ENCODE assay signal across 8 cellular contexts in genomic region chr16:3152273-3153076, GRCh38. TPM values are rescaled to one million over a fixed set of nuclear protein-coding genes. Genes with fewer than 3 reads are reported as not detected.
DNase-seq lines count a peak whose midpoint lies in the region; ATAC-seq and TF ChIP-seq lines count a peak whose summit lies in the region.

No MANE protein-coding gene starts in this region.

- ATAC-seq in right cardiac atrium (peak; percentile 53 to 62), GM21619 (IDR thresholded peaks at IDR 0.05; ENCODE audit: unreplicated experiment) (no peak)

- no peaks in the 10 kb centered on the region for H3K36me3 ChIP-seq in uterus

- under 1% methylated on average over 46 of the region's 46 CpGs for WGBS in right cardiac atrium

- H3K9me3 ChIP-seq in right cardiac atrium (ENCODE audit: control insufficient read depth, low read length) (no peaks in the 10 kb centered on the region), uterus (no peaks in the 10 kb centered on the region)

- TF ChIP-seq CTCF in GM12873 (IDR thresholded peaks at IDR 0.05; ENCODE audit: insufficient read depth, low read depth, low read length, missing control alignments) (peak; percentile 58), uterus (IDR thresholded peaks at IDR 0.05) (peak; percentile 15 to 34 (median 32))

- H3K27me3 ChIP-seq in right cardiac atrium (ENCODE audit: control insufficient read depth, insufficient read depth): no peaks in the 10 kb centered on the region
- H3K27me3 ChIP-seq in uterus: no peaks in the 10 kb centered on the region

- DNase-seq in NCI-H146 (lab: John Stamatoyannopoulos, UW) (peak; percentile 96), T-helper 1 cell (peak in 4 of 5 donors; percentile 25 to 84 (median 54)), anterior cingulate cortex (lab: John Stamatoyannopoulos, UW) (peak in 57 of 58 donors; percentile 34 to 92 (median 76)), right cardiac atrium (peak; percentile 79 to 92 (median 91)), putamen (ENCODE audit: low spot score) (peak; percentile 85), uterus (peak; percentile 96)

- no peak for TF ChIP-seq POLR2A in uterus (IDR thresholded peaks at IDR 0.05)

- intact Hi-C loops in right cardiac atrium (cut with DNase I): no loop called here
- intact Hi-C loops in uterus (cut with DNase I; ENCODE audit: low total_unique reads): no loop called here

- no peaks in the 10 kb centered on the region for H3K4me1 ChIP-seq in right cardiac atrium (ENCODE audit: control insufficient read depth, insufficient read depth, low read length)
- peaks cover 0 to 11% of the 10 kb centered on the region in 2 donors for H3K4me1 ChIP-seq in uterus

- H3K27ac ChIP-seq in right cardiac atrium (ENCODE audit: low read length) (peak overlapping the region; percentile 55), uterus (peak overlapping the region; percentile 75 to 86)

- H3K4me3 ChIP-seq in right cardiac atrium (ENCODE audit: low read length) (peak overlapping the region; percentile 30), uterus (peak overlapping the region; percentile 44 to 64)

RNA-seq across cellular contexts. Expression of gene ZNF213, which starts 17.6 kb away (rescaled TPM):
- total RNA-seq in right cardiac atrium: 1 to 10 TPM; 6.2 to 8.7 (median 7.6) TPM
- polyA plus RNA-seq in right cardiac atrium: 7.2 TPM
- total RNA-seq in uterus: 100 to 1,000 TPM in 1 of 4 donors, 10 to 100 TPM in 1, 1 to 10 TPM in 1, under 1 TPM in 1; 0.77 to 101 (median 11.1) TPM

RNA-seq across cellular contexts. Expression of gene OR1F1, which starts 35.5 kb away (rescaled TPM):
- total RNA-seq in right cardiac atrium (not detected), uterus (not detected)
- not detected for polyA plus RNA-seq in right cardiac atrium

RNA-seq across cellular contexts. Expression of gene ZNF205, which starts 40.1 kb away (rescaled TPM):
- total RNA-seq in right cardiac atrium: 10 to 100 TPM in 1 of 4 donors, 1 to 10 TPM in 3; 6.4 to 10.1 (median 9.2) TPM
- polyA plus RNA-seq in right cardiac atrium: 10.9 TPM
- 10 to 100 TPM; 12.9 to 26.9 (median 18.3) TPM for total RNA-seq in uterus

RNA-seq across cellular contexts. Expression of gene ZSCAN10, which starts 53.4 kb away (rescaled TPM):
- total RNA-seq in right cardiac atrium (not detected), uterus (not detected)
- polyA plus RNA-seq in right cardiac atrium: not detected
